In the genomic region with DNA sequence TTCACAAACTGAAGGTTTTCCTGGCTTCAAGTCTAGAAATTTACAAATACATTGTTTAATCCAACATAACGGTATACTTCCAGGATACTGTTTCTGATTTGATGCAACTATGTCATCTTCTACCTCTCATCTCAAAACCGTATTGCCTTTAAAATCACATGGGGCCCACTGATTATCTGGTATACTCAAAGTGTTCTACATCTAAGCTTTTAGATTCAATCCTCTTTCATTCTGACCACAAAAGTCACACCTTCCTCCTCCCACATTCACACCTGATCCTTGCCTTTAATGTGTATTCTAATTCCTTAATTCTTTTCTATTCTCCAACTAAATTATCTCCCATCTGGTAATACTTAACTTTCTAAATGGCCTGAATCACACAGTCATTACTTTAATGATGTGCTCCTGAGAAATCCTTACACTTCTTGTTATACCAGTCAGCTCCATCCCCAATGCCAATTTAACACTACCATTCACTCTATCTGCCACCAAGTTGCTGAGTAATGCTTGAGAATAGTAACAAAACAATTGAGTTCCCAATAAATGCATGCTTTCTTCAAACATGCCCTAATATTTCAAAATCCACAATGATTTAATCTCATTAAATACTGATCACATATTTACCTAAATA, we compare ENCODE assay signal across 1 cellular context.
TF ChIP-seq lines count a peak whose summit lies in the region.

No MANE protein-coding gene starts in this region.

TF ChIP-seq in GM12878, 131 proteins besides CTCF, POLR2A, EP300 and RAD21:
- peak; percentile 36; the same call in 1 of the 2 replicates for TF ChIP-seq RUNX3 (IDR thresholded peaks at IDR 0.05; ENCODE audit: low read length)
- TF ChIP-seq, protein P1, sequence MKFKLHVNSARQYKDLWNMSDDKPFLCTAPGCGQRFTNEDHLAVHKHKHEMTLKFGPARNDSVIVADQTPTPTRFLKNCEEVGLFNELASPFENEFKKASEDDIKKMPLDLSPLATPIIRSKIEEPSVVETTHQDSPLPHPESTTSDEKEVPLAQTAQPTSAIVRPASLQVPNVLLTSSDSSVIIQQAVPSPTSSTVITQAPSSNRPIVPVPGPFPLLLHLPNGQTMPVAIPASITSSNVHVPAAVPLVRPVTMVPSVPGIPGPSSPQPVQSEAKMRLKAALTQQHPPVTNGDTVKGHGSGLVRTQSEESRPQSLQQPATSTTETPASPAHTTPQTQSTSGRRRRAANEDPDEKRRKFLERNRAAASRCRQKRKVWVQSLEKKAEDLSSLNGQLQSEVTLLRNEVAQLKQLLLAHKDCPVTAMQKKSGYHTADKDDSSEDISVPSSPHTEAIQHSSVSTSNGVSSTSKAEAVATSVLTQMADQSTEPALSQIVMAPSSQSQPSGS (IDR thresholded peaks at IDR 0.05; ENCODE audit: low read length) = no peak
- TF ChIP-seq, protein P2, sequence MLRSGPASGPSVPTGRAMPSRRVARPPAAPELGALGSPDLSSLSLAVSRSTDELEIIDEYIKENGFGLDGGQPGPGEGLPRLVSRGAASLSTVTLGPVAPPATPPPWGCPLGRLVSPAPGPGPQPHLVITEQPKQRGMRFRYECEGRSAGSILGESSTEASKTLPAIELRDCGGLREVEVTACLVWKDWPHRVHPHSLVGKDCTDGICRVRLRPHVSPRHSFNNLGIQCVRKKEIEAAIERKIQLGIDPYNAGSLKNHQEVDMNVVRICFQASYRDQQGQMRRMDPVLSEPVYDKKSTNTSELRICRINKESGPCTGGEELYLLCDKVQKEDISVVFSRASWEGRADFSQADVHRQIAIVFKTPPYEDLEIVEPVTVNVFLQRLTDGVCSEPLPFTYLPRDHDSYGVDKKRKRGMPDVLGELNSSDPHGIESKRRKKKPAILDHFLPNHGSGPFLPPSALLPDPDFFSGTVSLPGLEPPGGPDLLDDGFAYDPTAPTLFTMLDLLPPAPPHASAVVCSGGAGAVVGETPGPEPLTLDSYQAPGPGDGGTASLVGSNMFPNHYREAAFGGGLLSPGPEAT (IDR thresholded peaks at IDR 0.05; ENCODE audit: low read depth) = peak; percentile 57; the same call in 1 of the 2 replicates
- no peak for TF ChIP-seq KLF5 (IDR thresholded peaks at IDR 0.05; ENCODE audit: partially characterized antibody)
- TF ChIP-seq ATF7 (IDR thresholded peaks at IDR 0.05; ENCODE audit: low read depth) = peak; percentile 60
- no peak for TF ChIP-seq TCF7 (IDR thresholded peaks at IDR 0.05; ENCODE audit: borderline replicate concordance)
- peak; percentile 17; the same call in 1 of the 2 replicates for TF ChIP-seq IKZF1 (conservative IDR thresholded peaks at IDR 0.05)
- peak; percentile 40 to 41; a peak in 2 of 4 replicates for TF ChIP-seq IKZF2 (IDR thresholded peaks at IDR 0.05)
- TF ChIP-seq SMARCA5 (IDR thresholded peaks at IDR 0.05) = no peak
- TF ChIP-seq ZBTB33 (IDR thresholded peaks at IDR 0.05) = no peak
- peak; percentile 43; the same call in 1 of the 2 replicates for TF ChIP-seq MTA2 (IDR thresholded peaks at IDR 0.05; ENCODE audit: low read depth)
- TF ChIP-seq ZNF622 (IDR thresholded peaks at IDR 0.05) = no peak
